11 cellular contexts compared by ENCODE assay signal in the genomic region with DNA sequence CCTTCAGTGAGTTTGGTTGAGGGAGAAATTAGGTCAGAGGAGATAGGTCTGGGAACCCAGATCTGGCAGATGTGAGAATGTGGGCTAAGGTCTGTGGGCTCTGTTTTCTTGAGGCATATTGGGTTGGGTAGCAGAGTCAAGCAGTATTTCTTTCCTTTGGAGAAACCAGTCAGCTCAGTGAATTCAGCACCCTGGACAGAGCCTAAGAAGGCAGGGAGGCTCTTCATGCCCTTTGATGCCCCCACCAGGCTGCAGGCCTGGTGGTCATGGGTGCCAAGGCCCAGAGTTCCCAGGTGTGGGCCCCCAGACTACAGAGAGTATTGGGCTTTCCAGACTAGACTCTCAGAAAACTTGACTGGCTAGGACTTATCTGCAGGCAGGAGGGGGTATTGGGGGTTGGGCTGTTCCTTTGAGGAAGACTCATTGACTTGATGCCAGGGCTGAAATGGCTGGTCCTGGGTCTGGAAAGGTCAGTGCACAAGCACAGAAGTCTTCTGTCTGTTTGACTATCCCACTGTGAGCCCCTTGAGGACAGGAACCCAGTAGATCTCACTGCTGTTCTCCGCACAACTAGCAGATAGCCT. TPM values are rescaled to one million over a fixed set of nuclear protein-coding genes. Genes with fewer than 3 reads are reported as not detected.
DNase-seq lines count a peak whose midpoint lies in the region; ATAC-seq and TF ChIP-seq lines count a peak whose summit lies in the region.
"Had no signal": no experiment of that assay in that cellular context is flagged by ENCODE, and none has a peak within 500 bp of the region (broad histone marks: within the 10 kb centered on the region; RNA-seq: fewer than 3 reads in every experiment).

No MANE protein-coding gene starts in this region.

- H3K27ac Mint-ChIP-seq in activated CD8-positive, alpha-beta T cell treated with anti-CD3 and anti-CD28 coated beads, Interleukin-2, amount 10 ng/mL, durations not matched to agents 7 days and 5 days: no peak overlapping the region

- DNase-seq in DND-41 (peak; percentile 70), KG1 (lab: John Stamatoyannopoulos, UW) (peak; percentile 31), kidney tubule cell (ENCODE audit: low spot score) (peak; percentile 16), osteoblast (ENCODE audit: insufficient read length, low spot score, missing footprints) (no peak), sciatic nerve (ENCODE audit: low spot score) (no peak)
- peak; percentile 52 for DNase-seq in activated CD8-positive, alpha-beta T cell treated with anti-CD3 and anti-CD28 coated beads, Interleukin-2, amount 10 ng/mL, durations not matched to agents 7 days and 5 days
- DNase-seq in activated effector memory CD4-positive, alpha-beta T cell treated with anti-CD3 and anti-CD28 coated beads, Interleukin-2, amount 50 U/mL, for 16 hours: no peak
- DNase-seq: GOT3, NCI-H510A treated with DMSO at 0.1 percent for 48 hours had no signal

- H3K79me2 ChIP-seq in DND-41 (ENCODE audit: insufficient read depth, low read length) (no peaks in the 10 kb centered on the region), osteoblast (ENCODE audit: insufficient read depth, low read length) (no peaks in the 10 kb centered on the region)

- POLR2A ChIA-PET in activated CD8-positive, alpha-beta T cell treated with anti-CD3 and anti-CD28 coated beads, Interleukin-2, amount 10 ng/mL, durations not matched to agents 7 days and 5 days (lab: Charles Lee): no interaction called here

- CTCF ChIA-PET in activated CD8-positive, alpha-beta T cell treated with anti-CD3 and anti-CD28 coated beads, Interleukin-2, amount 10 ng/mL, durations not matched to agents 7 days and 5 days (lab: Charles Lee): no interaction called here

- ATAC-seq in DND-41 (ENCODE audit: insufficient read depth, low read depth): peak; percentile 72
- ATAC-seq in activated CD8-positive, alpha-beta T cell treated with anti-CD3 and anti-CD28 coated beads, Interleukin-2, amount 10 ng/mL, durations not matched to agents 7 days and 5 days: no peak
- ATAC-seq in sciatic nerve: no peak
- no peak for ATAC-seq in HG03520 (IDR thresholded peaks at IDR 0.05; ENCODE audit: unreplicated experiment)

- no peak overlapping the region for H3K4me2 ChIP-seq in DND-41 (ENCODE audit: insufficient read depth, low read length)
- no peak overlapping the region for H3K4me2 ChIP-seq in osteoblast (ENCODE audit: insufficient read depth, low read length)

- no peak overlapping the region for H3K4me3 Mint-ChIP-seq in activated CD8-positive, alpha-beta T cell treated with anti-CD3 and anti-CD28 coated beads, Interleukin-2, amount 10 ng/mL, durations not matched to agents 7 days and 5 days

- no peaks in the 10 kb centered on the region for H3K9me3 ChIP-seq in DND-41 (ENCODE audit: insufficient read depth, low read length, severe bottlenecking)
- H3K9me3 ChIP-seq in osteoblast (ENCODE audit: low read depth, low read length): no peaks in the 10 kb centered on the region
- H3K9me3 ChIP-seq: tibial nerve had no signal

- H3K27me3 ChIP-seq in DND-41 (ENCODE audit: insufficient read depth, low read length, poor library complexity) (peaks cover 6% of the 10 kb centered on the region), osteoblast (ENCODE audit: insufficient read depth, low read length) (peaks cover 11% of the 10 kb centered on the region)
- H3K27me3 ChIP-seq: tibial nerve had no signal

- intact Hi-C loops in sciatic nerve (cut with DNase I): no loop called here

- no peaks in the 10 kb centered on the region for H3K4me1 Mint-ChIP-seq in activated CD8-positive, alpha-beta T cell treated with anti-CD3 and anti-CD28 coated beads, Interleukin-2, amount 10 ng/mL, durations not matched to agents 7 days and 5 days (ENCODE audit: low read depth)

- H3K27ac ChIP-seq in DND-41 (ENCODE audit: low read length): no peak overlapping the region
- no peak overlapping the region for H3K27ac ChIP-seq in osteoblast (ENCODE audit: low read depth, low read length)
- H3K27ac ChIP-seq: tibial nerve had no signal

- no peaks in the 10 kb centered on the region for H3K9me3 Mint-ChIP-seq in activated CD8-positive, alpha-beta T cell treated with anti-CD3 and anti-CD28 coated beads, Interleukin-2, amount 10 ng/mL, durations not matched to agents 7 days and 5 days (ENCODE audit: insufficient read depth)

- H4K20me1 ChIP-seq in DND-41 (ENCODE audit: insufficient read depth, low read length) (peaks cover 11% of the 10 kb centered on the region), osteoblast (ENCODE audit: insufficient read depth, low read length) (no peaks in the 10 kb centered on the region)

- no peak overlapping the region for H3K9ac ChIP-seq in DND-41 (ENCODE audit: low read depth, low read length)

- H3K36me3 ChIP-seq in DND-41 (ENCODE audit: insufficient read depth, low read length): no peaks in the 10 kb centered on the region
- no peaks in the 10 kb centered on the region for H3K36me3 ChIP-seq in osteoblast (ENCODE audit: insufficient read depth, low read length)
- H3K36me3 ChIP-seq: tibial nerve had no signal

- H3K27me3 Mint-ChIP-seq in activated CD8-positive, alpha-beta T cell treated with anti-CD3 and anti-CD28 coated beads, Interleukin-2, amount 10 ng/mL, durations not matched to agents 7 days and 5 days (ENCODE audit: low read depth): no peaks in the 10 kb centered on the region

- H3K4me3 ChIP-seq in DND-41 (ENCODE audit: low read depth in 1 of 2, low read length in 2 of 2): no peak overlapping the region
- H3K4me3 ChIP-seq in osteoblast (ENCODE audit: insufficient read depth, low read length): no peak overlapping the region
- H3K4me3 ChIP-seq: tibial nerve had no signal

- no peak overlapping the region for H2AFZ ChIP-seq in DND-41 (ENCODE audit: low read depth, low read length)
- H2AFZ ChIP-seq in osteoblast (ENCODE audit: low read length): no peak overlapping the region

- TF ChIP-seq CTCF in DND-41 (IDR thresholded peaks at IDR 0.05; ENCODE audit: borderline replicate concordance, extremely low read depth, low read length, poor library complexity, severe bottlenecking): peak; percentile 20
- no peak for TF ChIP-seq CTCF in osteoblast (IDR thresholded peaks at IDR 0.05; ENCODE audit: extremely low read depth, low read depth, low read length)

- no peaks in the 10 kb centered on the region for H3K36me3 Mint-ChIP-seq in activated CD8-positive, alpha-beta T cell treated with anti-CD3 and anti-CD28 coated beads, Interleukin-2, amount 10 ng/mL, durations not matched to agents 7 days and 5 days (ENCODE audit: low read depth)

- H3K4me1 ChIP-seq in DND-41 (ENCODE audit: insufficient read depth, low read length): no peaks in the 10 kb centered on the region
- no peaks in the 10 kb centered on the region for H3K4me1 ChIP-seq in osteoblast (ENCODE audit: insufficient read depth, low read length)

RNA-seq across cellular contexts. Expression of gene NECTIN1, which starts 45.3 kb away (rescaled TPM):
- total RNA-seq in activated CD8-positive, alpha-beta T cell treated with anti-CD3 and anti-CD28 coated beads, Interleukin-2, amount 10 ng/mL, durations not matched to agents 7 days and 5 days: under 1 TPM; 0.34 to 0.39 TPM
- total RNA-seq in osteoblast: 4.1 and 5.8 TPM in 2 replicates
- 32.3 TPM for total RNA-seq in sciatic nerve

Comparison
In these comparisons a context has a peak if more than half of its experiments do, and no peak if none do; other contexts are left out.
1. DNase-seq: peak in DND-41 (single experiment), KG1 (single experiment), activated CD8-positive, alpha-beta T cell treated with anti-CD3 and anti-CD28 coated beads, Interleukin-2, amount 10 ng/mL, durations not matched to agents 7 days and 5 days (single experiment) and kidney tubule cell (single experiment); none in osteoblast (single experiment), activated effector memory CD4-positive, alpha-beta T cell treated with anti-CD3 and anti-CD28 coated beads, Interleukin-2, amount 50 U/mL, for 16 hours (single experiment) and sciatic nerve (single experiment).